ENCODE assay signal across 20 cellular contexts in the genomic region with DNA sequence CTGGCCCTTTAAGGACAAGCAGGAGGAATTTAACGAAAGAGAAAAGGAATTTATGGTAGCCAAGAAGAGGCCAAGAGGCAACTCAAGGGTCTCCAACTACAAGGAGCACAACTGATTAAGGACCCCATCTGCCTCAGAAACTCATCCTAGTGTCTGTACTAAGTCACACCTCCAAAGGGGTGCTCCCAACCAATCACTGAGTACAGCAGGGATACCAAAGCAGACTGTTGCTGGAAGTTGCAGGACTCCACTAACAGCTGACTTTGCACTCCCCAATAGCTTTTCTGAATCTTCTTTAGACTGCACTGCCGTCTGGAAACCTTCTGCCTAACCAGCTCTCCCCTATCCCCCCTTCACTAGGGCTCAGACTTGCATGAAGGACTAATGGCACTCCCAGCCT. TPM values are rescaled to one million over a fixed set of nuclear protein-coding genes. Genes with fewer than 3 reads are reported as not detected.
DNase-seq lines count a peak whose midpoint lies in the region; ATAC-seq and TF ChIP-seq lines count a peak whose summit lies in the region.
"Had no signal": no experiment of that assay in that cellular context is flagged by ENCODE, and none has a peak within 500 bp of the region (broad histone marks: within the 10 kb centered on the region; RNA-seq: fewer than 3 reads in every experiment).

No MANE protein-coding gene starts in this region.

- no peaks in the 10 kb centered on the region for H3K27me3 Mint-ChIP-seq in activated CD4-positive, alpha-beta T cell treated with anti-CD3 and anti-CD28 coated beads for 36 hours
- no peaks in the 10 kb centered on the region for H3K27me3 Mint-ChIP-seq in naive thymus-derived CD8-positive, alpha-beta T cell
- H3K27me3 Mint-ChIP-seq: stimulated activated naive CD8-positive, alpha-beta T cell treated with anti-CD3 and anti-CD28 coated beads, Interleukin-15, amount 100 ng/mL, for 72 hours; type B pancreatic cell had no signal

- no TSS peak for BruUV-seq in PC-3 (replicated peaks; lab: Mats Ljungman, UMichigan)

- TF ChIP-seq CTCF in SK-N-SH (IDR thresholded peaks at IDR 0.05): no peak
- no peak for TF ChIP-seq CTCF in fibroblast of lung (conservative IDR thresholded peaks at IDR 0.05 in 1 of 2, IDR thresholded peaks at IDR 0.05 in 1 of 2; ENCODE audit: low read depth in 1 of 2, low read length in 2 of 2)
- no peak for TF ChIP-seq CTCF in body of pancreas (IDR thresholded peaks at IDR 0.05)
- no peak for TF ChIP-seq CTCF in PC-3 (conservative IDR thresholded peaks at IDR 0.05; ENCODE audit: low read depth, low read length)

- peak overlapping the region; percentile 42 for H3K27ac Mint-ChIP-seq in activated CD4-positive, alpha-beta T cell treated with anti-CD3 and anti-CD28 coated beads for 36 hours
- no peak overlapping the region for H3K27ac Mint-ChIP-seq in naive thymus-derived CD8-positive, alpha-beta T cell
- H3K27ac Mint-ChIP-seq: activated T-helper 2 cell treated with anti-CD3 and anti-CD28 coated beads, Interferon-gamma antibody, Interleukin-2, Interleukin-4, amounts not matched to agents 10 μg/mL and 5 μg/mL and 100 μg/mL, durations not matched to agents 14 hours and 24 hours and 36 hours; type B pancreatic cell had no signal

- H3K4me3 ChIP-seq in SK-N-SH (ENCODE audit: low read depth in 2 of 2, low read length in 1 of 2) (no peak overlapping the region), fibroblast of lung (replicated peaks in 1 of 4; ENCODE audit: control extremely low read depth in 1 of 4, insufficient read depth in 1 of 4, low read depth in 3 of 4, low read length in 4 of 4) (no peak overlapping the region), body of pancreas (no peak overlapping the region), PC-3 (ENCODE audit: low read length) (no peak overlapping the region)
- H3K4me3 ChIP-seq: adrenal gland, lower lobe of right lung, pancreas, skin epidermis had no signal

- H2AFZ ChIP-seq in SK-N-SH (ENCODE audit: low read depth): no peak overlapping the region
- H2AFZ ChIP-seq in fibroblast of lung (ENCODE audit: low read length): no peak overlapping the region
- no peak overlapping the region for H2AFZ ChIP-seq in PC-3 (ENCODE audit: low read length)

- peak overlapping the region; percentile 62; the same call in 1 of the 2 replicates for H3K9ac ChIP-seq in SK-N-SH
- H3K9ac ChIP-seq in fibroblast of lung (ENCODE audit: insufficient read depth, low read length): no peak overlapping the region
- H3K9ac ChIP-seq in PC-3 (ENCODE audit: low read length): no peak overlapping the region

- peaks cover 27% of the 10 kb centered on the region for H3K4me1 Mint-ChIP-seq in activated CD4-positive, alpha-beta T cell treated with anti-CD3 and anti-CD28 coated beads for 36 hours
- H3K4me1 Mint-ChIP-seq in naive thymus-derived CD8-positive, alpha-beta T cell: peaks cover 9 to 34% (median 25%) of the 10 kb centered on the region in 4 donors

- no peak for TF ChIP-seq POLR2A in body of pancreas (IDR thresholded peaks at IDR 0.05)

- peaks cover 4% of the 10 kb centered on the region for H3K36me3 Mint-ChIP-seq in activated CD4-positive, alpha-beta T cell treated with anti-CD3 and anti-CD28 coated beads for 36 hours (ENCODE audit: low read depth)
- H3K36me3 Mint-ChIP-seq in naive thymus-derived CD8-positive, alpha-beta T cell: peaks cover 0 to 30% (median 3%) of the 10 kb centered on the region in 3 donors

- ATAC-seq in activated CD4-positive, alpha-beta T cell treated with anti-CD3 and anti-CD28 coated beads for 36 hours: no peak
- no peak for ATAC-seq in body of pancreas
- ATAC-seq in PC-3: no peak
- ATAC-seq in naive thymus-derived CD8-positive, alpha-beta T cell: no peak
- ATAC-seq: lower lobe of right lung; pancreas; stimulated activated naive CD8-positive, alpha-beta T cell treated with anti-CD3 and anti-CD28 coated beads, Interleukin-15, amount 100 ng/mL, for 72 hours had no signal

- H3K9me2 ChIP-seq in SK-N-SH (no peaks in the 10 kb centered on the region), PC-3 (replicated peaks; ENCODE audit: low read length) (no peaks in the 10 kb centered on the region)

- peaks cover 75% of the 10 kb centered on the region for H3K79me2 ChIP-seq in SK-N-SH (ENCODE audit: insufficient read depth)
- peaks cover 7% of the 10 kb centered on the region for H3K79me2 ChIP-seq in fibroblast of lung (ENCODE audit: control insufficient read depth, insufficient read depth, low read length)
- peaks cover 16% of the 10 kb centered on the region; the same call in 1 of the 2 replicates for H3K79me2 ChIP-seq in PC-3 (ENCODE audit: low read length)

- H3K36me3 ChIP-seq in SK-N-SH (replicated peaks in 1 of 2; ENCODE audit: control insufficient read depth in 1 of 2, insufficient read depth in 2 of 2, low read length in 1 of 2) (peaks cover 0 to 7% of the 10 kb centered on the region in 2 experiments), fibroblast of lung (ENCODE audit: control insufficient read depth, insufficient read depth, low read length) (no peaks in the 10 kb centered on the region), body of pancreas (replicated peaks in 1 of 2; ENCODE audit: insufficient read depth in 1 of 2, low read depth in 2 of 2) (no peaks in the 10 kb centered on the region), PC-3 (ENCODE audit: low read depth, low read length) (no peaks in the 10 kb centered on the region)
- H3K36me3 ChIP-seq: adrenal gland, lower lobe of right lung, pancreas had no signal

- H4K20me1 ChIP-seq in SK-N-SH (ENCODE audit: insufficient read depth): no peaks in the 10 kb centered on the region
- no peaks in the 10 kb centered on the region for H4K20me1 ChIP-seq in fibroblast of lung (ENCODE audit: control insufficient read depth, extremely low read depth, insufficient read depth, low read length)
- H4K20me1 ChIP-seq in PC-3 (ENCODE audit: low read length): no peaks in the 10 kb centered on the region; the same call in 1 of the 2 replicates

- H3K4me3 Mint-ChIP-seq in activated CD4-positive, alpha-beta T cell treated with anti-CD3 and anti-CD28 coated beads for 36 hours: no peak overlapping the region
- no peak overlapping the region for H3K4me3 Mint-ChIP-seq in naive thymus-derived CD8-positive, alpha-beta T cell
- H3K4me3 Mint-ChIP-seq: stimulated activated naive CD8-positive, alpha-beta T cell treated with anti-CD3 and anti-CD28 coated beads, Interleukin-15, amount 100 ng/mL, for 72 hours; type B pancreatic cell had no signal

- DNase-seq in activated CD4-positive, alpha-beta T cell treated with anti-CD3 and anti-CD28 coated beads for 36 hours: no peak
- DNase-seq in activated CD4-positive, alpha-beta T cell treated with anti-CD3 and anti-CD28 coated beads for 1 hour: no peak
- no peak for DNase-seq in SK-N-SH
- peak; percentile 6 to 20 for DNase-seq in fibroblast of lung (ENCODE audit: low read depth in 2 of 2)
- DNase-seq in stromal cell of bone marrow (ENCODE audit: low read depth): peak; percentile 4
- DNase-seq in body of pancreas: no peak
- no peak for DNase-seq in PC-3
- no peak for DNase-seq in naive thymus-derived CD8-positive, alpha-beta T cell
- DNase-seq: adrenal gland; effector CD8-positive, alpha-beta T cell; lower lobe of right lung; NCI-H2029 treated with DMSO at 0.1 percent for 48 hours; NCI-H510A; NK-92 treated with Interleukin-12 subunit alpha and Interleukin-12 subunit beta, amount 100 ng/mL, for 24 hours; pancreas; stimulated activated naive CD8-positive, alpha-beta T cell treated with anti-CD3 and anti-CD28 coated beads, Interleukin-15, amount 100 ng/mL, for 72 hours had no signal

- H3K9me3 ChIP-seq in SK-N-SH (no peaks in the 10 kb centered on the region), fibroblast of lung (ENCODE audit: control insufficient read depth, insufficient read depth, low read depth, low read length) (no peaks in the 10 kb centered on the region), body of pancreas (no peaks in the 10 kb centered on the region), PC-3 (ENCODE audit: low read length) (no peaks in the 10 kb centered on the region)
- H3K9me3 ChIP-seq: adrenal gland, lower lobe of right lung, pancreas had no signal

- TF ChIP-seq RAD21 in SK-N-SH (IDR thresholded peaks at IDR 0.05; ENCODE audit: low read length): no peak

- no peaks in the 10 kb centered on the region for H3K9me3 Mint-ChIP-seq in activated CD4-positive, alpha-beta T cell treated with anti-CD3 and anti-CD28 coated beads for 36 hours (ENCODE audit: low read depth)
- H3K9me3 Mint-ChIP-seq in naive thymus-derived CD8-positive, alpha-beta T cell: no peaks in the 10 kb centered on the region
- H3K9me3 Mint-ChIP-seq: activated T-helper 2 cell treated with anti-CD3 and anti-CD28 coated beads, Interferon-gamma antibody, Interleukin-2, Interleukin-4, amounts not matched to agents 10 μg/mL and 5 μg/mL and 100 μg/mL, durations not matched to agents 14 hours and 24 hours and 36 hours; stimulated activated naive CD8-positive, alpha-beta T cell treated with anti-CD3 and anti-CD28 coated beads, Interleukin-15, amount 100 ng/mL, for 72 hours; type B pancreatic cell had no signal

- 9% methylated on average over 2 of the region's 2 CpGs for WGBS in SK-N-SH (ENCODE audit: low lambda C conversion rate)
- 52 to 62% methylated on average over 2 of the region's 2 CpGs for WGBS in body of pancreas, 2 donors

- H3F3A ChIP-seq in SK-N-SH (replicated peaks; ENCODE audit: insufficient read depth) (peaks cover 24% of the 10 kb centered on the region), PC-3 (ENCODE audit: low read length, unreplicated experiment) (no peaks in the 10 kb centered on the region)

- intact Hi-C loops in activated CD4-positive, alpha-beta T cell treated with anti-CD3 and anti-CD28 coated beads for 36 hours (cut with DNase I, micrococcal nuclease): no loop called here
- intact Hi-C loops in body of pancreas (cut with DNase I) (no loop called here), PC-3 (cut with micrococcal nuclease) (no loop called here)

- CTCF ChIA-PET in activated CD4-positive, alpha-beta T cell treated with anti-CD3 and anti-CD28 coated beads for 36 hours (lab: Charles Lee): interaction anchor here (1.3 kb wide), 1 partner anchor 10 kb away, joined by 3 read pairs; no protein-coding TSS in a partner anchor
- CTCF ChIA-PET in SK-N-SH (lab: Yijun Ruan, JAX) (interaction anchor here (0.7 to 0.9 kb wide), 2 partner anchors 37 to 1778 kb away, joined by 3 read pairs; no protein-coding TSS in a partner anchor), PC-3 (lab: Charles Lee) (no interaction called here)

- no peak for TF ChIP-seq EP300 in SK-N-SH (IDR thresholded peaks at IDR 0.05; ENCODE audit: borderline replicate concordance in 1 of 2, low read depth in 1 of 2, low read length in 1 of 2)

- H3K27me3 ChIP-seq in SK-N-SH (ENCODE audit: insufficient read depth) (no peaks in the 10 kb centered on the region), fibroblast of lung (ENCODE audit: control insufficient read depth, insufficient read depth, low read length) (no peaks in the 10 kb centered on the region), body of pancreas (no peaks in the 10 kb centered on the region), PC-3 (ENCODE audit: low read length) (no peaks in the 10 kb centered on the region)
- H3K27me3 ChIP-seq: pancreas had no signal

- H3K27ac ChIP-seq in SK-N-SH (ENCODE audit: low read depth in 2 of 2, low read length in 1 of 2) (peak overlapping the region; percentile 64 to 94; a peak in 3 of 4 replicates), fibroblast of lung (ENCODE audit: insufficient read depth, low read length) (peak overlapping the region; percentile 57), body of pancreas (peak overlapping the region in 1 of 4 donors; percentile 1), PC-3 (ENCODE audit: low read length) (no peak overlapping the region)
- H3K27ac ChIP-seq: C4-2B, lower lobe of right lung, pancreas had no signal

- POLR2A ChIA-PET in activated CD4-positive, alpha-beta T cell treated with anti-CD3 and anti-CD28 coated beads for 36 hours (lab: Charles Lee): no interaction called here
- POLR2A ChIA-PET in SK-N-SH (lab: Yijun Ruan, JAX) (no interaction called here), PC-3 (lab: Charles Lee; ENCODE audit: unreplicated experiment) (no interaction called here)
- POLR2A ChIA-PET in naive thymus-derived CD8-positive, alpha-beta T cell (lab: Charles Lee): no interaction called here

- H3K4me2 ChIP-seq in SK-N-SH (peak overlapping the region; percentile 57), fibroblast of lung (ENCODE audit: extremely low read depth, insufficient read depth, low read length) (peak overlapping the region; percentile 37), PC-3 (ENCODE audit: low read length) (no peak overlapping the region)

- H3K4me1 ChIP-seq in SK-N-SH (ENCODE audit: control insufficient read depth in 1 of 2, insufficient read depth in 2 of 2, low read depth in 1 of 2, low read length in 1 of 2) (peaks cover 4 to 21% of the 10 kb centered on the region in 2 experiments; a peak in 3 of 4 replicates), fibroblast of lung (ENCODE audit: control insufficient read depth, extremely low read depth, insufficient read depth, low read length) (peaks cover 6% of the 10 kb centered on the region), body of pancreas (no peaks in the 10 kb centered on the region), PC-3 (ENCODE audit: insufficient read depth, low read length) (peaks cover 14% of the 10 kb centered on the region)
- H3K4me1 ChIP-seq: adrenal gland, lower lobe of right lung, pancreas had no signal

RNA-seq across cellular contexts. Expression of a gene that starts 50.6 kb away (rescaled TPM):
- total RNA-seq in activated CD4-positive, alpha-beta T cell treated with anti-CD3 and anti-CD28 coated beads for 36 hours: 10 to 100 TPM; 15.0 to 21.6 TPM
- 18.5 and 23.5 TPM in 2 replicates for polyA plus RNA-seq in SK-N-SH (2012; rRNA removed)
- 29.5 and 35.0 TPM in 2 replicates for polyA plus RNA-seq in SK-N-SH (2012; cell fraction: cytosol; rRNA removed)
- polyA plus RNA-seq in SK-N-SH (2012; cell fraction: nucleus; rRNA removed): 13.0 and 25.6 TPM in 2 replicates
- total RNA-seq in fibroblast of lung: 56.0 and 68.0 TPM in 2 replicates
- polyA plus RNA-seq in fibroblast of lung: 34.4 and 47.7 TPM in 2 replicates
- 20.6 and 29.3 TPM in 2 replicates for polyA plus RNA-seq in fibroblast of lung (2012)
- polyA minus RNA-seq in fibroblast of lung (ENCODE audit: low replicate concordance): 6.2 and 6.8 TPM in 2 replicates
- 10 to 100 TPM; 10.5 to 14.5 TPM for total RNA-seq in body of pancreas
- 25.8 and 34.8 TPM in 2 replicates for total RNA-seq in PC-3 (2014; rRNA removed)
- total RNA-seq in naive thymus-derived CD8-positive, alpha-beta T cell: 10 to 100 TPM; 35.5 to 37.0 TPM
- 1 to 10 TPM; 2.2 to 7.4 (median 5.7) TPM for polyA plus RNA-seq in naive thymus-derived CD8-positive, alpha-beta T cell

Comparison
In these comparisons a context has a peak if more than half of its experiments do, and no peak if none do; other contexts are left out.
1. DNase-seq: peak in fibroblast of lung (2 of 2) and stromal cell of bone marrow (single experiment); none in activated CD4-positive, alpha-beta T cell treated with anti-CD3 and anti-CD28 coated beads for 36 hours (single experiment), activated CD4-positive, alpha-beta T cell treated with anti-CD3 and anti-CD28 coated beads for 1 hour (single experiment), SK-N-SH (single experiment), body of pancreas (0 of 4), PC-3 (single experiment) and naive thymus-derived CD8-positive, alpha-beta T cell (0 of 10).